27 cellular contexts compared by ENCODE assay signal in the genomic region with DNA sequence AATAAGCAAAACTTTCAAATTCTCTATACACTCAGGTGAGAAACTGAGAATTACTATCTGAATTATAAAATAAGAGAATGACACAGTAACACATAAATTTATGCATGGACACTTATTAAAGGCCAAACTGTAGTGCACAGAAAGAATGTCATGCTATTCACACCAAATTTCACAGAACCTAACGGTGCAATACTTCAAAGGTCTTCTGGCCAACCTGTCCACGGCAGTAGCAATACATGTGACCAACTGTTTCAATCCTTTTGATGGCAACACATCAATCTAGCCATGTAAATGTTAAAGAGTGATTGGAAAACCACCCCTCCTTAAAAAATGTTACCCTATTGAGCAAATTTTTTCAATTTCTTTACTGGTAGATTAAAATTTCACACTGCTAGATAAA.
"Had no signal": no experiment of that assay in that cellular context is flagged by ENCODE, and none has a peak within 500 bp of the region (broad histone marks: within the 10 kb centered on the region; RNA-seq: fewer than 3 reads in every experiment).

No MANE protein-coding gene starts in this region.

- H3K27me3 Mint-ChIP-seq: activated naive CD8-positive, alpha-beta T cell treated with anti-CD3 and anti-CD28 coated beads, Interleukin-2, amount 10 ng/mL, durations not matched to agents 7 days and 5 days; stimulated activated naive CD8-positive, alpha-beta T cell treated with anti-CD3 and anti-CD28 coated beads, Interleukin-15, Interleukin-2, amounts not matched to agents 100 ng/mL and 50 ng/mL, for 24 hours; type B pancreatic cell had no signal

- H3K4me3 Mint-ChIP-seq: activated naive CD8-positive, alpha-beta T cell treated with anti-CD3 and anti-CD28 coated beads, Interleukin-2, amount 10 ng/mL, durations not matched to agents 7 days and 5 days; brain; stimulated activated effector memory CD8-positive, alpha-beta T cell treated with anti-CD3 and anti-CD28 coated beads, Interleukin-12 subunit alpha, Interleukin-12 subunit beta, amount 100 ng/mL, for 72 hours; stimulated activated naive CD8-positive, alpha-beta T cell treated with anti-CD3 and anti-CD28 coated beads, Interleukin-15, Interleukin-2, amounts not matched to agents 100 ng/mL and 50 ng/mL, for 24 hours; type B pancreatic cell had no signal

- H3K9me3 Mint-ChIP-seq: activated naive CD8-positive, alpha-beta T cell treated with anti-CD3 and anti-CD28 coated beads, Interleukin-2, amount 10 ng/mL, durations not matched to agents 7 days and 5 days; stimulated activated effector memory CD8-positive, alpha-beta T cell treated with anti-CD3 and anti-CD28 coated beads, Interleukin-12 subunit alpha, Interleukin-12 subunit beta, amount 100 ng/mL, for 72 hours; stimulated activated naive CD8-positive, alpha-beta T cell treated with anti-CD3 and anti-CD28 coated beads, Interleukin-15, Interleukin-2, amounts not matched to agents 100 ng/mL and 50 ng/mL, for 24 hours; type B pancreatic cell had no signal

- ATAC-seq: gastroesophageal sphincter; lower lobe of right lung; pancreas; stimulated activated effector memory CD8-positive, alpha-beta T cell treated with anti-CD3 and anti-CD28 coated beads, Interleukin-12 subunit alpha, Interleukin-12 subunit beta, amount 100 ng/mL, for 72 hours had no signal

- H3K4me1 ChIP-seq: ascending aorta, lower lobe of right lung, pancreas, prostate gland, uterus had no signal

- H3K27ac ChIP-seq: ascending aorta, cardiac muscle cell, coronary artery, gastroesophageal sphincter, lower lobe of right lung, pancreas, prostate gland, sigmoid colon, thoracic aorta, uterus, VCaP had no signal

- H3K4me3 ChIP-seq: ascending aorta, cardiac muscle cell, coronary artery, gastroesophageal sphincter, lower lobe of right lung, pancreas, prostate gland, sigmoid colon, thoracic aorta, uterus had no signal

- H3K27me3 ChIP-seq: ascending aorta, cardiac muscle cell, gastroesophageal sphincter, pancreas, sigmoid colon, uterus had no signal

- H3K36me3 ChIP-seq: pancreas, prostate gland, uterus had no signal

- H3K9me3 ChIP-seq: ascending aorta, gastroesophageal sphincter, lower lobe of right lung, pancreas, prostate gland, sigmoid colon, thoracic aorta, uterus had no signal

- H3K27ac Mint-ChIP-seq: activated naive CD8-positive, alpha-beta T cell treated with anti-CD3 and anti-CD28 coated beads, Interleukin-2, amount 10 ng/mL, durations not matched to agents 7 days and 5 days; activated T-helper 2 cell treated with anti-CD3 and anti-CD28 coated beads, Interferon-gamma antibody, Interleukin-2, Interleukin-4, amounts not matched to agents 10 μg/mL and 5 μg/mL and 100 μg/mL, durations not matched to agents 14 hours and 24 hours and 36 hours; stimulated activated effector memory CD8-positive, alpha-beta T cell treated with anti-CD3 and anti-CD28 coated beads, Interleukin-12 subunit alpha, Interleukin-12 subunit beta, amount 100 ng/mL, for 72 hours; stimulated activated naive CD8-positive, alpha-beta T cell treated with anti-CD3 and anti-CD28 coated beads, Interleukin-15, Interleukin-2, amounts not matched to agents 100 ng/mL and 50 ng/mL, for 24 hours; type B pancreatic cell had no signal

- DNase-seq: activated CD4-positive, alpha-beta T cell treated with anti-CD3 and anti-CD28 coated beads for 4 hours; activated CD4-positive, alpha-beta T cell treated with anti-CD3 and anti-CD28 coated beads, Interleukin-2, amount 50 U/mL, for 4 hours; activated naive CD8-positive, alpha-beta T cell treated with anti-CD3 and anti-CD28 coated beads, Interleukin-2, amount 10 ng/mL, durations not matched to agents 7 days and 5 days; hippocampal formation; kidney; lower lobe of right lung; mesenchymal stem cell; nucleus accumbens; pancreas; retina; sigmoid colon; small intestine; stimulated activated CD4-positive, alpha-beta T cell treated with anti-CD3 and anti-CD28 coated beads, Interleukin-4, amount 100 ng/mL, for 24 hours; T-helper 1 cell; uterus had no signal
